In genomic region chr6:170081556-170081955, GRCh38 we compare ENCODE assay signal across 1 cellular context.
TF ChIP-seq lines count a peak whose summit lies in the region.

No MANE protein-coding gene starts in this region.

TF ChIP-seq in WTC11, 78 proteins besides CTCF, POLR2A, EP300 and RAD21 (continued from another document):
- no peak for TF ChIP-seq MXD4 (CRISPR knock-in tag; IDR thresholded peaks at IDR 0.05; ENCODE audit: borderline replicate concordance)
- no peak for TF ChIP-seq NR2C2 (CRISPR knock-in tag; IDR thresholded peaks at IDR 0.05)
- no peak for TF ChIP-seq ESRRA (CRISPR knock-in tag; IDR thresholded peaks at IDR 0.05; ENCODE audit: borderline replicate concordance)
- no peak for TF ChIP-seq NFATC4 (CRISPR knock-in tag; IDR thresholded peaks at IDR 0.05)
TF ChIP-seq in WTC11: peak in this region for 0.
